In genomic region chr19:36128392-36128736, GRCh38 we compare ENCODE assay signal across 6 cellular contexts. TPM values are rescaled to one million over a fixed set of nuclear protein-coding genes. Genes with fewer than 3 reads are reported as not detected.
DNase-seq lines count a peak whose midpoint lies in the region; ATAC-seq and TF ChIP-seq lines count a peak whose summit lies in the region.

No MANE protein-coding gene starts in this region.

- peak overlapping the region; percentile 89 to 94 (median 90) for H3K27ac ChIP-seq in esophagus squamous epithelium
- H3K27ac ChIP-seq in stomach smooth muscle (ENCODE audit: low read length): peak overlapping the region; percentile 93

- ATAC-seq in HG02938 (IDR thresholded peaks at IDR 0.05; ENCODE audit: unreplicated experiment): no peak

- H3K4me1 ChIP-seq in esophagus squamous epithelium (peaks cover 25 to 52% (median 29%) of the 10 kb centered on the region in 3 donors), stomach smooth muscle (ENCODE audit: control insufficient read depth, insufficient read depth, low read length) (peaks cover 16% of the 10 kb centered on the region)

- H3K36me3 ChIP-seq in esophagus squamous epithelium (peaks cover 0 to 29% (median 21%) of the 10 kb centered on the region in 3 donors), stomach smooth muscle (ENCODE audit: control insufficient read depth in 2 of 2, insufficient read depth in 2 of 2, low read length in 2 of 2) (peaks cover 14 to 15% of the 10 kb centered on the region in 2 donors)

- no peaks in the 10 kb centered on the region for H3K27me3 ChIP-seq in esophagus squamous epithelium
- no peaks in the 10 kb centered on the region for H3K27me3 ChIP-seq in stomach smooth muscle (ENCODE audit: control insufficient read depth in 1 of 2, insufficient read depth in 2 of 2, low read length in 2 of 2)

- DNase-seq in NCI-H82 treated with DMSO at 0.1 percent for 48 hours (lab: John Stamatoyannopoulos, UW; ENCODE audit: unreplicated experiment) (peak; percentile 66), esophagus squamous epithelium (lab: John Stamatoyannopoulos, UW) (no peak), SHP77 treated with DMSO at 0.1 percent for 48 hours (lab: John Stamatoyannopoulos, UW) (no peak)

- H3K9ac ChIP-seq in stomach smooth muscle (ENCODE audit: low read length in 2 of 2): peak overlapping the region; percentile 74 to 86

- WGBS in esophagus squamous epithelium, 2 donors: 4 to 8% methylated on average over 9 to 10 of the region's 10 CpGs

- intact Hi-C loops in esophagus squamous epithelium (cut with DNase I): no loop called here

- TF ChIP-seq CTCF in GM12875 (IDR thresholded peaks at IDR 0.05; ENCODE audit: borderline replicate concordance, insufficient read depth, low read depth, low read length): no peak
- no peak for TF ChIP-seq CTCF in esophagus squamous epithelium (IDR thresholded peaks at IDR 0.05)

- peak overlapping the region; percentile 57 for H3K4me3 ChIP-seq in GM12875 (ENCODE audit: low read depth, low read length)
- peak overlapping the region; percentile 21 to 65 (median 48) for H3K4me3 ChIP-seq in esophagus squamous epithelium
- peak overlapping the region; percentile 45 to 73 for H3K4me3 ChIP-seq in stomach smooth muscle (ENCODE audit: low read length in 2 of 2)

- no peak for TF ChIP-seq POLR2A in esophagus squamous epithelium (IDR thresholded peaks at IDR 0.05)

- H3K9me3 ChIP-seq in esophagus squamous epithelium: no peaks in the 10 kb centered on the region
- H3K9me3 ChIP-seq in stomach smooth muscle (ENCODE audit: control insufficient read depth in 2 of 2, low read length in 2 of 2): no peaks in the 10 kb centered on the region

RNA-seq across cellular contexts. Expression of gene CAPNS1, which starts 11.5 kb away (rescaled TPM):
- 100 to 1,000 TPM; 211 to 284 (median 266) TPM for total RNA-seq in esophagus squamous epithelium

RNA-seq across cellular contexts. Expression of gene TBCB, which starts 13.1 kb away (rescaled TPM):
- 100 to 1,000 TPM in 3 of 4 donors, 10 to 100 TPM in 1; 97.9 to 157 (median 117) TPM for total RNA-seq in esophagus squamous epithelium

RNA-seq across cellular contexts. Expression of gene POLR2I, which starts 13.7 kb away (rescaled TPM):
- 10 to 100 TPM; 41.7 to 58.0 (median 47.6) TPM for total RNA-seq in esophagus squamous epithelium

RNA-seq across cellular contexts. Expression of gene OVOL3, which starts 17.4 kb away (rescaled TPM):
- not detected for total RNA-seq in esophagus squamous epithelium

RNA-seq across cellular contexts. Expression of gene COX7A1, which starts 23.9 kb away (rescaled TPM):
- total RNA-seq in esophagus squamous epithelium: 10 to 100 TPM in 1 of 4 donors, 1 to 10 TPM in 3; 2.0 to 15.8 (median 3.1) TPM
